1 cellular context compared by ENCODE assay signal in the genomic region with DNA sequence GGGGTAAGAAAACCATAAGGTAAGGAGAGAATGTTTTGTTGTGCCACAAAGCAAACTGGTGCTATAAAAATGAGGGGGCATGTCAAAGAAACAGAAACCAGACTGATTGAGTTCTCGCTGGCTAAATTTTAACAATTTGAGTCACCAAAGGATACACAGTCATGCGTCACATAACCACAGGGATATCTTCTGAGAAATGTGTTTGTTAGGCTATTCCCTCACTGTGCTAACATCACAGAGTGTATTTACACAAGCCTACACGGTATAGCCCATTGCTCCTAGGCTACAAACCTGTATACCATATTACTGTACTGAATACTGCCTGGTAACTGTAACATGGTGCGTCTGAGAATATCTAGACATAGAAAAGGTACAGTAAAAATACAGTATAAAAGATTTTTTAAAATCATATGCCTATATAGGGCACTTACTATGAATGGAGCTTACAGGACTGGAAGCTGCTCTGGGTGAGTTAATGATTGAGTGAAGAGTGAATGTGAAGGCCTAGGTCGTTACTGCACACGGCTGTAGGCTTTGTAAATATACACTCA.
TF ChIP-seq lines count a peak whose summit lies in the region.

No MANE protein-coding gene starts in this region.

TF ChIP-seq in HepG2, 621 proteins besides CTCF, POLR2A, EP300 and RAD21 (continued from another document and continues in another):
- TF ChIP-seq, protein P1, sequence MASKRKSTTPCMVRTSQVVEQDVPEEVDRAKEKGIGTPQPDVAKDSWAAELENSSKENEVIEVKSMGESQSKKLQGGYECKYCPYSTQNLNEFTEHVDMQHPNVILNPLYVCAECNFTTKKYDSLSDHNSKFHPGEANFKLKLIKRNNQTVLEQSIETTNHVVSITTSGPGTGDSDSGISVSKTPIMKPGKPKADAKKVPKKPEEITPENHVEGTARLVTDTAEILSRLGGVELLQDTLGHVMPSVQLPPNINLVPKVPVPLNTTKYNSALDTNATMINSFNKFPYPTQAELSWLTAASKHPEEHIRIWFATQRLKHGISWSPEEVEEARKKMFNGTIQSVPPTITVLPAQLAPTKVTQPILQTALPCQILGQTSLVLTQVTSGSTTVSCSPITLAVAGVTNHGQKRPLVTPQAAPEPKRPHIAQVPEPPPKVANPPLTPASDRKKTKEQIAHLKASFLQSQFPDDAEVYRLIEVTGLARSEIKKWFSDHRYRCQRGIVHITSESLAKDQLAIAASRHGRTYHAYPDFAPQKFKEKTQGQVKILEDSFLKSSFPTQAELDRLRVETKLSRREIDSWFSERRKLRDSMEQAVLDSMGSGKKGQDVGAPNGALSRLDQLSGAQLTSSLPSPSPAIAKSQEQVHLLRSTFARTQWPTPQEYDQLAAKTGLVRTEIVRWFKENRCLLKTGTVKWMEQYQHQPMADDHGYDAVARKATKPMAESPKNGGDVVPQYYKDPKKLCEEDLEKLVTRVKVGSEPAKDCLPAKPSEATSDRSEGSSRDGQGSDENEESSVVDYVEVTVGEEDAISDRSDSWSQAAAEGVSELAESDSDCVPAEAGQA (IDR thresholded peaks at IDR 0.05; ENCODE audit: low read depth): peak; percentile 79
- TF ChIP-seq, protein P1 (CRISPR knock-in tag; IDR thresholded peaks at IDR 0.05; ENCODE audit: borderline replicate concordance): no peak
- TF ChIP-seq, protein P2, sequence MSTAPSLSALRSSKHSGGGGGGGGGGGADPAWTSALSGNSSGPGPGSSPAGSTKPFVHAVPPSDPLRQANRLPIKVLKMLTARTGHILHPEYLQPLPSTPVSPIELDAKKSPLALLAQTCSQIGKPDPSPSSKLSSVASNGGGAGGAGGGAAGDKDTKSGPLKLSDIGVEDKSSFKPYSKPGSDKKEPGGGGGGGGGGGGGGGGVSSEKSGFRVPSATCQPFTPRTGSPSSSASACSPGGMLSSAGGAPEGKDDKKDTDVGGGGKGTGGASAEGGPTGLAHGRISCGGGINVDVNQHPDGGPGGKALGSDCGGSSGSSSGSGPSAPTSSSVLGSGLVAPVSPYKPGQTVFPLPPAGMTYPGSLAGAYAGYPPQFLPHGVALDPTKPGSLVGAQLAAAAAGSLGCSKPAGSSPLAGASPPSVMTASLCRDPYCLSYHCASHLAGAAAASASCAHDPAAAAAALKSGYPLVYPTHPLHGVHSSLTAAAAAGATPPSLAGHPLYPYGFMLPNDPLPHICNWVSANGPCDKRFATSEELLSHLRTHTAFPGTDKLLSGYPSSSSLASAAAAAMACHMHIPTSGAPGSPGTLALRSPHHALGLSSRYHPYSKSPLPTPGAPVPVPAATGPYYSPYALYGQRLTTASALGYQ (CRISPR knock-in tag; IDR thresholded peaks at IDR 0.05): peak; percentile 77; the same call in 1 of the 2 replicates
- TF ChIP-seq ZNF552 (CRISPR knock-in tag; IDR thresholded peaks at IDR 0.05; ENCODE audit: borderline replicate concordance): no peak
- peak; percentile 75 for TF ChIP-seq ZNF24 (IDR thresholded peaks at IDR 0.05)
- TF ChIP-seq ZNF331 (CRISPR knock-in tag; IDR thresholded peaks at IDR 0.05): peak; percentile 79; the same call in 1 of the 2 replicates
- peak; percentile 64; the same call in 1 of the 2 replicates for TF ChIP-seq TCF7 (IDR thresholded peaks at IDR 0.05; ENCODE audit: low read depth)
- peak; percentile 69 for TF ChIP-seq ZFX (CRISPR knock-in tag; IDR thresholded peaks at IDR 0.05; ENCODE audit: low read depth)
- TF ChIP-seq DNMT3B (CRISPR knock-in tag; conservative IDR thresholded peaks at IDR 0.05): 0 out of 2 replicates have a peak, but pooled peaks have one; percentile 48
- TF ChIP-seq TBX2 (CRISPR knock-in tag; IDR thresholded peaks at IDR 0.05; ENCODE audit: borderline replicate concordance): peak; percentile 88
- TF ChIP-seq, protein P3, sequence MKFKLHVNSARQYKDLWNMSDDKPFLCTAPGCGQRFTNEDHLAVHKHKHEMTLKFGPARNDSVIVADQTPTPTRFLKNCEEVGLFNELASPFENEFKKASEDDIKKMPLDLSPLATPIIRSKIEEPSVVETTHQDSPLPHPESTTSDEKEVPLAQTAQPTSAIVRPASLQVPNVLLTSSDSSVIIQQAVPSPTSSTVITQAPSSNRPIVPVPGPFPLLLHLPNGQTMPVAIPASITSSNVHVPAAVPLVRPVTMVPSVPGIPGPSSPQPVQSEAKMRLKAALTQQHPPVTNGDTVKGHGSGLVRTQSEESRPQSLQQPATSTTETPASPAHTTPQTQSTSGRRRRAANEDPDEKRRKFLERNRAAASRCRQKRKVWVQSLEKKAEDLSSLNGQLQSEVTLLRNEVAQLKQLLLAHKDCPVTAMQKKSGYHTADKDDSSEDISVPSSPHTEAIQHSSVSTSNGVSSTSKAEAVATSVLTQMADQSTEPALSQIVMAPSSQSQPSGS (CRISPR knock-in tag; IDR thresholded peaks at IDR 0.05): peak; percentile 49; the same call in 1 of the 2 replicates
- TF ChIP-seq HDAC1 (CRISPR knock-in tag; IDR thresholded peaks at IDR 0.05): peak; percentile 54; the same call in 1 of the 2 replicates
- no peak for TF ChIP-seq SSRP1 (CRISPR knock-in tag; IDR thresholded peaks at IDR 0.05)
- TF ChIP-seq HMG20A (CRISPR knock-in tag; IDR thresholded peaks at IDR 0.05; ENCODE audit: borderline replicate concordance): peak; percentile 72; the same call in 1 of the 2 replicates
- peak; percentile 95 for TF ChIP-seq HOXA3 (CRISPR knock-in tag; IDR thresholded peaks at IDR 0.05)
- 0 out of 2 replicates have a peak, but pooled peaks have one; percentile 78 for TF ChIP-seq ZBTB20 (CRISPR knock-in tag; IDR thresholded peaks at IDR 0.05; ENCODE audit: borderline replicate concordance, low read depth)
- TF ChIP-seq, protein P4, sequence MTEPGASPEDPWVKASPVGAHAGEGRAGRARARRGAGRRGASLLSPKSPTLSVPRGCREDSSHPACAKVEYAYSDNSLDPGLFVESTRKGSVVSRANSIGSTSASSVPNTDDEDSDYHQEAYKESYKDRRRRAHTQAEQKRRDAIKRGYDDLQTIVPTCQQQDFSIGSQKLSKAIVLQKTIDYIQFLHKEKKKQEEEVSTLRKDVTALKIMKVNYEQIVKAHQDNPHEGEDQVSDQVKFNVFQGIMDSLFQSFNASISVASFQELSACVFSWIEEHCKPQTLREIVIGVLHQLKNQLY (CRISPR knock-in tag; IDR thresholded peaks at IDR 0.05): 0 out of 2 replicates have a peak, but pooled peaks have one; percentile 21
- TF ChIP-seq, protein P5, sequence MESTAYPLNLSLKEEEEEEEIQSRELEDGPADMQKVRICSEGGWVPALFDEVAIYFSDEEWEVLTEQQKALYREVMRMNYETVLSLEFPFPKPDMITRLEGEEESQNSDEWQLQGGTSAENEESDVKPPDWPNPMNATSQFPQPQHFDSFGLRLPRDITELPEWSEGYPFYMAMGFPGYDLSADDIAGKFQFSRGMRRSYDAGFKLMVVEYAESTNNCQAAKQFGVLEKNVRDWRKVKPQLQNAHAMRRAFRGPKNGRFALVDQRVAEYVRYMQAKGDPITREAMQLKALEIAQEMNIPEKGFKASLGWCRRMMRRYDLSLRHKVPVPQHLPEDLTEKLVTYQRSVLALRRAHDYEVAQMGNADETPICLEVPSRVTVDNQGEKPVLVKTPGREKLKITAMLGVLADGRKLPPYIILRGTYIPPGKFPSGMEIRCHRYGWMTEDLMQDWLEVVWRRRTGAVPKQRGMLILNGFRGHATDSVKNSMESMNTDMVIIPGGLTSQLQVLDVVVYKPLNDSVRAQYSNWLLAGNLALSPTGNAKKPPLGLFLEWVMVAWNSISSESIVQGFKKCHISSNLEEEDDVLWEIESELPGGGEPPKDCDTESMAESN (CRISPR knock-in tag; conservative IDR thresholded peaks at IDR 0.05): 0 out of 2 replicates have a peak, but pooled peaks have one; percentile 25
- no peak for TF ChIP-seq ZNF879 (CRISPR knock-in tag; IDR thresholded peaks at IDR 0.05)
- TF ChIP-seq ZNF205 (CRISPR knock-in tag; IDR thresholded peaks at IDR 0.05): peak; percentile 48; the same call in 1 of the 2 replicates
- TF ChIP-seq ZSCAN29 (CRISPR knock-in tag; conservative IDR thresholded peaks at IDR 0.05): peak; percentile 60; the same call in 1 of the 2 replicates
- TF ChIP-seq NFIC (IDR thresholded peaks at IDR 0.05; ENCODE audit: low read length): peak; percentile 79
- peak; percentile 38; the same call in 1 of the 2 replicates for TF ChIP-seq PITX1 (CRISPR knock-in tag; IDR thresholded peaks at IDR 0.05)
- peak; percentile 69; the same call in 1 of the 2 replicates for TF ChIP-seq ZMYM2 (CRISPR knock-in tag; IDR thresholded peaks at IDR 0.05)
- TF ChIP-seq DPF2 (CRISPR knock-in tag; IDR thresholded peaks at IDR 0.05; ENCODE audit: borderline replicate concordance, low read depth): peak; percentile 76
- TF ChIP-seq ZKSCAN8 (CRISPR knock-in tag; IDR thresholded peaks at IDR 0.05; ENCODE audit: borderline replicate concordance): peak; percentile 67; the same call in 1 of the 2 replicates
- no peak for TF ChIP-seq ATRX (CRISPR knock-in tag; IDR thresholded peaks at IDR 0.05; ENCODE audit: borderline replicate concordance)
- TF ChIP-seq HNF4A (CRISPR knock-in tag; IDR thresholded peaks at IDR 0.05): peak; percentile 16; the same call in 1 of the 2 replicates
- TF ChIP-seq XRCC5 (optimal IDR thresholded peaks at IDR 0.05; ENCODE audit: low read length): peak; percentile 23
- TF ChIP-seq JUND (CRISPR knock-in tag; IDR thresholded peaks at IDR 0.05): 0 out of 2 replicates have a peak, but pooled peaks have one; percentile 45
- peak; percentile 75; the same call in 1 of the 2 replicates for TF ChIP-seq FOXK1 (CRISPR knock-in tag; IDR thresholded peaks at IDR 0.05; ENCODE audit: borderline replicate concordance, low read depth)
- TF ChIP-seq MTF1 (CRISPR knock-in tag; IDR thresholded peaks at IDR 0.05): 0 out of 2 replicates have a peak, but pooled peaks have one; percentile 37
- TF ChIP-seq KAT8 (CRISPR knock-in tag; IDR thresholded peaks at IDR 0.05): 0 out of 2 replicates have a peak, but pooled peaks have one; percentile 38
- TF ChIP-seq, protein P6, sequence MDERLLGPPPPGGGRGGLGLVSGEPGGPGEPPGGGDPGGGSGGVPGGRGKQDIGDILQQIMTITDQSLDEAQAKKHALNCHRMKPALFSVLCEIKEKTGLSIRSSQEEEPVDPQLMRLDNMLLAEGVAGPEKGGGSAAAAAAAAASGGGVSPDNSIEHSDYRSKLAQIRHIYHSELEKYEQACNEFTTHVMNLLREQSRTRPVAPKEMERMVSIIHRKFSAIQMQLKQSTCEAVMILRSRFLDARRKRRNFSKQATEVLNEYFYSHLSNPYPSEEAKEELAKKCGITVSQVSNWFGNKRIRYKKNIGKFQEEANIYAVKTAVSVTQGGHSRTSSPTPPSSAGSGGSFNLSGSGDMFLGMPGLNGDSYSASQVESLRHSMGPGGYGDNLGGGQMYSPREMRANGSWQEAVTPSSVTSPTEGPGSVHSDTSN (CRISPR knock-in tag; IDR thresholded peaks at IDR 0.05): no peak
- TF ChIP-seq HMGA1 (CRISPR knock-in tag; conservative IDR thresholded peaks at IDR 0.05): no peak
- TF ChIP-seq, protein P7, sequence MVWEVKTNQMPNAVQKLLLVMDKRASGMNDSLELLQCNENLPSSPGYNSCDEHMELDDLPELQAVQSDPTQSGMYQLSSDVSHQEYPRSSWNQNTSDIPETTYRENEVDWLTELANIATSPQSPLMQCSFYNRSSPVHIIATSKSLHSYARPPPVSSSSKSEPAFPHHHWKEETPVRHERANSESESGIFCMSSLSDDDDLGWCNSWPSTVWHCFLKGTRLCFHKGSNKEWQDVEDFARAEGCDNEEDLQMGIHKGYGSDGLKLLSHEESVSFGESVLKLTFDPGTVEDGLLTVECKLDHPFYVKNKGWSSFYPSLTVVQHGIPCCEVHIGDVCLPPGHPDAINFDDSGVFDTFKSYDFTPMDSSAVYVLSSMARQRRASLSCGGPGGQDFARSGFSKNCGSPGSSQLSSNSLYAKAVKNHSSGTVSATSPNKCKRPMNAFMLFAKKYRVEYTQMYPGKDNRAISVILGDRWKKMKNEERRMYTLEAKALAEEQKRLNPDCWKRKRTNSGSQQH (CRISPR knock-in tag; IDR thresholded peaks at IDR 0.05; ENCODE audit: low read depth): peak; percentile 86; the same call in 1 of the 2 replicates
- TF ChIP-seq TBX3 (IDR thresholded peaks at IDR 0.05; ENCODE audit: borderline replicate concordance): peak; percentile 38; the same call in 1 of the 2 replicates
- TF ChIP-seq ZNF564 (CRISPR knock-in tag; IDR thresholded peaks at IDR 0.05): 0 out of 2 replicates have a peak, but pooled peaks have one; percentile 54
- peak; percentile 72 for TF ChIP-seq POGZ (CRISPR knock-in tag; IDR thresholded peaks at IDR 0.05)
- 0 out of 2 replicates have a peak, but pooled peaks have one; percentile 53 for TF ChIP-seq SATB2 (CRISPR knock-in tag; IDR thresholded peaks at IDR 0.05)
- TF ChIP-seq TARDBP (CRISPR knock-in tag; IDR thresholded peaks at IDR 0.05): peak; percentile 49; the same call in 1 of the 2 replicates
- TF ChIP-seq ZNF737 (CRISPR knock-in tag; IDR thresholded peaks at IDR 0.05; ENCODE audit: borderline replicate concordance): no peak
- TF ChIP-seq, protein P8, sequence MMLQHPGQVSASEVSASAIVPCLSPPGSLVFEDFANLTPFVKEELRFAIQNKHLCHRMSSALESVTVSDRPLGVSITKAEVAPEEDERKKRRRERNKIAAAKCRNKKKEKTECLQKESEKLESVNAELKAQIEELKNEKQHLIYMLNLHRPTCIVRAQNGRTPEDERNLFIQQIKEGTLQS (CRISPR knock-in tag; IDR thresholded peaks at IDR 0.05): no peak; the same call in 1 of the 2 replicates
- 0 out of 2 replicates have a peak, but pooled peaks have one; percentile 21 for TF ChIP-seq ZNF12 (CRISPR knock-in tag; IDR thresholded peaks at IDR 0.05)
- TF ChIP-seq SOX13 (IDR thresholded peaks at IDR 0.05): no peak
- TF ChIP-seq SOX13 (CRISPR knock-in tag; conservative IDR thresholded peaks at IDR 0.05 in 1 of 2, IDR thresholded peaks at IDR 0.05 in 1 of 2): peak in 1 of 2 experiments; percentile 81; a peak in 2 of 4 replicates
- peak; percentile 98 for TF ChIP-seq ZBTB21 (CRISPR knock-in tag; IDR thresholded peaks at IDR 0.05)
